Comparison of ENCODE assay signal across 20 cellular contexts in genomic region chr14:55975281-55975905, GRCh38.
DNase-seq lines count a peak whose midpoint lies in the region; TF ChIP-seq lines count a peak whose summit lies in the region.
"Had no signal": no experiment of that assay in that cellular context is flagged by ENCODE, and none has a peak within 500 bp of the region (broad histone marks: within the 10 kb centered on the region; RNA-seq: fewer than 3 reads in every experiment).

No MANE protein-coding gene starts in this region.

- no peak overlapping the region for H3K4me3 ChIP-seq in SK-N-SH (ENCODE audit: low read depth in 2 of 2, low read length in 1 of 2)
- H3K4me3 ChIP-seq: GM23248 had no signal

- CTCF ChIA-PET in SK-N-SH (lab: Yijun Ruan, JAX) = no interaction called here

- no peaks in the 10 kb centered on the region for H3K9me3 ChIP-seq in SK-N-SH
- H3K9me3 ChIP-seq: Caco-2 had no signal

- peaks cover 9% of the 10 kb centered on the region; the same call in 1 of the 2 replicates for H3K27me3 ChIP-seq in SK-N-SH (ENCODE audit: insufficient read depth)

- peak overlapping the region; percentile 56 for H3K27ac ChIP-seq in C4-2B
- no peak overlapping the region for H3K27ac ChIP-seq in SK-N-SH (ENCODE audit: low read depth in 2 of 2, low read length in 1 of 2)
- H3K27ac ChIP-seq: GM23248, RWPE1 had no signal

- H3K4me1 ChIP-seq in SK-N-SH (ENCODE audit: control insufficient read depth in 1 of 2, insufficient read depth in 2 of 2, low read depth in 1 of 2, low read length in 1 of 2) = no peaks in the 10 kb centered on the region
- H3K4me1 ChIP-seq: Caco-2 had no signal

- H3K9me2 ChIP-seq in SK-N-SH = no peaks in the 10 kb centered on the region

- no peaks in the 10 kb centered on the region for H3K79me2 ChIP-seq in SK-N-SH (ENCODE audit: insufficient read depth)

- no peak overlapping the region for H3K9ac ChIP-seq in SK-N-SH
- H3K9ac ChIP-seq: GM23248 had no signal

- peaks cover 59% of the 10 kb centered on the region for H3K4me1 Mint-ChIP-seq in brain
- H3K4me1 Mint-ChIP-seq: B cell had no signal

- TF ChIP-seq RAD21 in SK-N-SH (IDR thresholded peaks at IDR 0.05; ENCODE audit: low read length) = no peak

- no peaks in the 10 kb centered on the region for H3F3A ChIP-seq in SK-N-SH (replicated peaks; ENCODE audit: insufficient read depth)

- peaks cover 6% of the 10 kb centered on the region for H3K27me3 Mint-ChIP-seq in brain

- peaks cover 7 to 16% (median 8%) of the 10 kb centered on the region in 5 experiments for H3K9me3 Mint-ChIP-seq in brain

- TF ChIP-seq CTCF in C4-2B (conservative IDR thresholded peaks at IDR 0.05) = no peak
- TF ChIP-seq CTCF in brain (conservative IDR thresholded peaks at IDR 0.05) = no peak
- no peak for TF ChIP-seq CTCF in SK-N-SH (IDR thresholded peaks at IDR 0.05)

- 8% methylated on average over 4 of the region's 4 CpGs for WGBS in SK-N-SH (ENCODE audit: low lambda C conversion rate)

- H4K20me1 ChIP-seq in SK-N-SH (ENCODE audit: insufficient read depth) = no peaks in the 10 kb centered on the region

- DNase-seq in left kidney (ENCODE audit: low read depth, low spot score) = peak; percentile 53
- peak; percentile 90 for DNase-seq in renal cortical epithelial cell (ENCODE audit: low read depth)
- no peak for DNase-seq in NCI-H187 (lab: John Stamatoyannopoulos, UW)
- no peak for DNase-seq in NCI-H2029 treated with DMSO at 0.1 percent for 48 hours (lab: John Stamatoyannopoulos, UW)
- no peak for DNase-seq in putamen (ENCODE audit: low spot score)
- no peak for DNase-seq in SK-N-SH
- DNase-seq: Caco-2; CD4-positive, alpha-beta T cell; GF-D8; GM23248; HCEC 1CT; MM.1S; NCI-H1436 treated with DMSO at 0.1 percent for 48 hours; NCI-H2081 treated with DMSO at 0.1 percent for 48 hours; NCI-H510A; NCI-H774 had no signal

- no peak overlapping the region for H3K4me2 ChIP-seq in SK-N-SH

- H3K36me3 Mint-ChIP-seq in brain = no peaks in the 10 kb centered on the region

- H3K27ac Mint-ChIP-seq in brain = peak overlapping the region in 3 of 5 experiments; percentile 9 to 68 (median 10)
- H3K27ac Mint-ChIP-seq: B cell; CD4-positive, alpha-beta T cell had no signal

- POLR2A ChIA-PET in SK-N-SH (lab: Yijun Ruan, JAX) = no interaction called here

- H3K36me3 ChIP-seq in SK-N-SH (replicated peaks in 1 of 2; ENCODE audit: control insufficient read depth in 1 of 2, insufficient read depth in 2 of 2, low read length in 1 of 2) = no peaks in the 10 kb centered on the region

- H2AFZ ChIP-seq in SK-N-SH (ENCODE audit: low read depth) = no peak overlapping the region
- H2AFZ ChIP-seq: GM23248 had no signal

- no peak overlapping the region for H3K4me3 Mint-ChIP-seq in brain
- H3K4me3 Mint-ChIP-seq: B cell; CD4-positive, alpha-beta T cell had no signal

- no peak for TF ChIP-seq EP300 in SK-N-SH (IDR thresholded peaks at IDR 0.05; ENCODE audit: borderline replicate concordance in 1 of 2, low read depth in 1 of 2, low read length in 1 of 2)

TF ChIP-seq in SK-N-SH, 30 proteins besides CTCF, POLR2A, EP300 and RAD21:
- no peak for TF ChIP-seq REST (IDR thresholded peaks at IDR 0.05; ENCODE audit: low read depth, low read length)
- no peak for TF ChIP-seq GABPA (IDR thresholded peaks at IDR 0.05; ENCODE audit: low read depth)
- TF ChIP-seq ELF1 (IDR thresholded peaks at IDR 0.05) = no peak
- no peak for TF ChIP-seq MEF2A (IDR thresholded peaks at IDR 0.05; ENCODE audit: borderline replicate concordance, low read depth)
- TF ChIP-seq USF1 (IDR thresholded peaks at IDR 0.05; ENCODE audit: borderline replicate concordance, low read depth) = no peak
- no peak for TF ChIP-seq JUND (IDR thresholded peaks at IDR 0.05)
- TF ChIP-seq GATA2 (CRISPR knock-in tag; IDR thresholded peaks at IDR 0.05) = no peak
- TF ChIP-seq CHD2 (IDR thresholded peaks at IDR 0.05; ENCODE audit: low read length, partially characterized antibody) = no peak
- TF ChIP-seq SMC3 (IDR thresholded peaks at IDR 0.05; ENCODE audit: low read depth, low read length) = no peak
- no peak for TF ChIP-seq RFX5 (IDR thresholded peaks at IDR 0.05; ENCODE audit: low read length)
- TF ChIP-seq FOXM1 (IDR thresholded peaks at IDR 0.05; ENCODE audit: low read depth) = no peak
- no peak for TF ChIP-seq MXI1 (IDR thresholded peaks at IDR 0.05; ENCODE audit: low read depth, low read length)
- no peak for TF ChIP-seq YY1 (IDR thresholded peaks at IDR 0.05; ENCODE audit: low read depth)
- TF ChIP-seq POLR2AphosphoS5 (IDR thresholded peaks at IDR 0.05; ENCODE audit: low read depth, low read length) = no peak
- no peak for TF ChIP-seq RCOR1 (IDR thresholded peaks at IDR 0.05; ENCODE audit: low read length)
- no peak for TF ChIP-seq RXRA (IDR thresholded peaks at IDR 0.05; ENCODE audit: borderline replicate concordance, low read depth)
TF ChIP-seq in SK-N-SH: peak in this region for 0.

Comparison
In these comparisons a context has a peak if more than half of its experiments do, and no peak if none do; other contexts are left out.
1. DNase-seq: peak in left kidney (single experiment) and renal cortical epithelial cell (single experiment); none in NCI-H187 (0 of 2), NCI-H2029 treated with DMSO at 0.1 percent for 48 hours (single experiment), putamen (single experiment) and SK-N-SH (single experiment).